In the genomic region with DNA sequence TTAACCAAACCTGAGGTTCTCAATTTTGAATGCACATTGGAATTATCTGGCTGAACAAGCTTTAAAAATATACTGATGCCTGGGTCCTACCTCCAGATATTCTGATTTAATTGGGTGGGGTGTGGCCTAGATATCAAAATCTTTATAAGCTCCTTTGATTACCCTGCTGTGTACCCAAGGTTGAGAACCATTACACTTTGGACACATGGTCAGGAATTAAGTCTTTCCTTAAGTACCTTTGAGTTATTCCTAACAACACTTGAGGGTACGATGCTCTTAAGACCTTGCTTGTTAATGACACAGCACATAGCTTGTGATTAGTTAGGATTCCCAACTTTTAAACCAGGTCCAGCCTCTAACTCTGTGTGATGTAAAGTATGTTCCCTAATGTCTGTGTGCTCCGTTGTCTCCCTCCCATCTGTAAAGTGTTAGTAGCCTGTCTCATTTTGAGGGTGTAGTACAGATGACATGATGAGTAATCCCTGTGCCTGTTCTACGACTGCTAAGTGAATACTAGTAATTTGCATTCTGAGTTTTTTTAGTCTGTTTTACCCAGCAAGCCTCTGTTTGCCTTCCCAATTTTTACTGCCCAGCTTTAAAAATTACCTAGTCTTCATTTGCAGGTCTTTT, we compare ENCODE assay signal across 8 cellular contexts.
DNase-seq lines count a peak whose midpoint lies in the region; ATAC-seq and TF ChIP-seq lines count a peak whose summit lies in the region.
"Had no signal": no experiment of that assay in that cellular context is flagged by ENCODE, and none has a peak within 500 bp of the region (broad histone marks: within the 10 kb centered on the region; RNA-seq: fewer than 3 reads in every experiment).

No MANE protein-coding gene starts in this region.

- no peaks in the 10 kb centered on the region for H3K27me3 Mint-ChIP-seq in stimulated activated naive B cell treated with anti-CD40 and anti-IgM and Interleukin-4, amounts not matched to agents 10 μg/mL and 1 μg/mL and 100 μg/mL, for 72 hours
- H3K27me3 Mint-ChIP-seq in CD8-positive, alpha-beta T cell (ENCODE audit: low read depth) = no peaks in the 10 kb centered on the region
- H3K27me3 Mint-ChIP-seq: activated naive CD8-positive, alpha-beta T cell treated with anti-CD3 and anti-CD28 coated beads, Interleukin-2, amount 10 ng/mL, durations not matched to agents 7 days and 5 days had no signal

- peak overlapping the region; percentile 8 for H3K27ac ChIP-seq in colonic mucosa
- no peak overlapping the region for H3K27ac ChIP-seq in CD8-positive, alpha-beta T cell (ENCODE audit: low read depth, low read length)

- POLR2A ChIA-PET in CD8-positive, alpha-beta T cell (lab: Charles Lee) = interaction anchor here (0.6 kb wide), 1 partner anchor 16 kb away, joined by 3 read pairs; no protein-coding TSS in a partner anchor

- H3K9me3 Mint-ChIP-seq in stimulated activated naive B cell treated with anti-CD40 and anti-IgM and Interleukin-4, amounts not matched to agents 10 μg/mL and 1 μg/mL and 100 μg/mL, for 72 hours = no peaks in the 10 kb centered on the region
- no peaks in the 10 kb centered on the region for H3K9me3 Mint-ChIP-seq in CD8-positive, alpha-beta T cell
- H3K9me3 Mint-ChIP-seq: activated naive CD8-positive, alpha-beta T cell treated with anti-CD3 and anti-CD28 coated beads, Interleukin-2, amount 10 ng/mL, durations not matched to agents 7 days and 5 days had no signal

- peak overlapping the region; percentile 10 for H3K27ac Mint-ChIP-seq in stimulated activated naive B cell treated with anti-CD40 and anti-IgM and Interleukin-4, amounts not matched to agents 10 μg/mL and 1 μg/mL and 100 μg/mL, for 72 hours
- no peak overlapping the region for H3K27ac Mint-ChIP-seq in CD8-positive, alpha-beta T cell
- H3K27ac Mint-ChIP-seq: activated naive CD8-positive, alpha-beta T cell treated with anti-CD3 and anti-CD28 coated beads, Interleukin-2, amount 10 ng/mL, durations not matched to agents 7 days and 5 days had no signal

- H3K4me1 Mint-ChIP-seq in stimulated activated naive B cell treated with anti-CD40 and anti-IgM and Interleukin-4, amounts not matched to agents 10 μg/mL and 1 μg/mL and 100 μg/mL, for 72 hours = peaks cover 12 to 18% of the 10 kb centered on the region in 2 donors
- peaks cover 24% of the 10 kb centered on the region for H3K4me1 Mint-ChIP-seq in CD8-positive, alpha-beta T cell (ENCODE audit: low read depth)

- H3K27me3 ChIP-seq in colonic mucosa = no peaks in the 10 kb centered on the region
- no peaks in the 10 kb centered on the region for H3K27me3 ChIP-seq in CD8-positive, alpha-beta T cell (ENCODE audit: insufficient read depth, low read length)

- H3K36me3 Mint-ChIP-seq in stimulated activated naive B cell treated with anti-CD40 and anti-IgM and Interleukin-4, amounts not matched to agents 10 μg/mL and 1 μg/mL and 100 μg/mL, for 72 hours = peaks cover 15 to 32% of the 10 kb centered on the region in 2 donors
- H3K36me3 Mint-ChIP-seq in CD8-positive, alpha-beta T cell = peaks cover 51% of the 10 kb centered on the region

- peak; percentile 92 for ATAC-seq in GM19351 (IDR thresholded peaks at IDR 0.05; ENCODE audit: unreplicated experiment)
- ATAC-seq in HG03342 (IDR thresholded peaks at IDR 0.05; ENCODE audit: unreplicated experiment) = peak; percentile 89
- no peak for ATAC-seq in stimulated activated naive B cell treated with anti-CD40 and anti-IgM and Interleukin-4, amounts not matched to agents 10 μg/mL and 1 μg/mL and 100 μg/mL, for 72 hours (replicated peaks)
- ATAC-seq in CD8-positive, alpha-beta T cell = no peak

- DNase-seq in colonic mucosa (no peak), NCI-H1092 (lab: John Stamatoyannopoulos, UW) (no peak), SIG-M5 treated with dmso at 0.1 percent for 504 hours (lab: John Stamatoyannopoulos, UW; ENCODE audit: unreplicated experiment) (no peak)
- no peak for DNase-seq in stimulated activated naive B cell treated with anti-CD40 and anti-IgM and Interleukin-4, amounts not matched to agents 10 μg/mL and 1 μg/mL and 100 μg/mL, for 72 hours
- no peak for DNase-seq in CD8-positive, alpha-beta T cell
- DNase-seq: activated naive CD8-positive, alpha-beta T cell treated with anti-CD3 and anti-CD28 coated beads, Interleukin-2, amount 10 ng/mL, durations not matched to agents 7 days and 5 days had no signal

- intact Hi-C loops in colonic mucosa (cut with DNase I) = no loop called here
- intact Hi-C loops in CD8-positive, alpha-beta T cell (cut with DNase I, micrococcal nuclease) = no loop called here

- H3K36me3 ChIP-seq in colonic mucosa = no peaks in the 10 kb centered on the region
- H3K36me3 ChIP-seq in CD8-positive, alpha-beta T cell (ENCODE audit: insufficient read depth, low read length) = peaks cover 4% of the 10 kb centered on the region

- no peaks in the 10 kb centered on the region for H3K9me3 ChIP-seq in colonic mucosa
- no peaks in the 10 kb centered on the region for H3K9me3 ChIP-seq in CD8-positive, alpha-beta T cell (ENCODE audit: low read length)

- no peak overlapping the region for H3K4me3 ChIP-seq in colonic mucosa
- no peak overlapping the region for H3K4me3 ChIP-seq in CD8-positive, alpha-beta T cell (ENCODE audit: low read depth, low read length)

- TF ChIP-seq CTCF in colonic mucosa (IDR thresholded peaks at IDR 0.05) = no peak
- no peak for TF ChIP-seq CTCF in CD8-positive, alpha-beta T cell (IDR thresholded peaks at IDR 0.05)

- no peaks in the 10 kb centered on the region for H3K4me1 ChIP-seq in colonic mucosa
- H3K4me1 ChIP-seq in CD8-positive, alpha-beta T cell (ENCODE audit: insufficient read depth, low read length) = peaks cover 2% of the 10 kb centered on the region

- CTCF ChIA-PET in CD8-positive, alpha-beta T cell (lab: Charles Lee) = no interaction called here

- no peak overlapping the region for H3K4me3 Mint-ChIP-seq in stimulated activated naive B cell treated with anti-CD40 and anti-IgM and Interleukin-4, amounts not matched to agents 10 μg/mL and 1 μg/mL and 100 μg/mL, for 72 hours
- H3K4me3 Mint-ChIP-seq in CD8-positive, alpha-beta T cell = no peak overlapping the region
- H3K4me3 Mint-ChIP-seq: activated naive CD8-positive, alpha-beta T cell treated with anti-CD3 and anti-CD28 coated beads, Interleukin-2, amount 10 ng/mL, durations not matched to agents 7 days and 5 days had no signal

- H3K9ac ChIP-seq in colonic mucosa (ENCODE audit: low read depth in 2 of 2, low read length in 2 of 2) = no peak overlapping the region

Comparison
In these comparisons a context has a peak if more than half of its experiments do, and no peak if none do; other contexts are left out.
1. ATAC-seq: peak in GM19351 (single experiment) and HG03342 (single experiment); none in stimulated activated naive B cell treated with anti-CD40 and anti-IgM and Interleukin-4, amounts not matched to agents 10 μg/mL and 1 μg/mL and 100 μg/mL, for 72 hours (0 of 2) and CD8-positive, alpha-beta T cell (single experiment).